In genomic region chr2:223166975-223167650, GRCh38 we compare ENCODE assay signal across 14 cellular contexts.
"Had no signal": no experiment of that assay in that cellular context is flagged by ENCODE, and none has a peak within 500 bp of the region (broad histone marks: within the 10 kb centered on the region; RNA-seq: fewer than 3 reads in every experiment).

No MANE protein-coding gene starts in this region.

- DNase-seq: activated CD4-positive, alpha-beta T cell treated with anti-CD3 and anti-CD28 coated beads, Interleukin-2, amount 50 U/mL, for 48 hours; activated gamma-delta T cell; adrenal gland; effector CD4-positive, alpha-beta T cell; heart right ventricle; immature natural killer cell; left ventricle myocardium superior; mucosa of descending colon; naive B cell; retina; spleen; stimulated activated naive B cell treated with anti-CD40 and anti-IgM and Interleukin-4, amounts not matched to agents 10 μg/mL and 1 μg/mL and 100 μg/mL, for 72 hours; upper lobe of right lung had no signal

- H3K4me3 ChIP-seq: adrenal gland, esophagus muscularis mucosa, heart right ventricle, mucosa of descending colon, spleen, upper lobe of right lung had no signal

- H3K36me3 ChIP-seq: adrenal gland, esophagus muscularis mucosa, heart right ventricle, spleen, upper lobe of right lung had no signal

- H3K9me3 ChIP-seq: adrenal gland, esophagus muscularis mucosa, mucosa of descending colon, upper lobe of right lung had no signal

- H3K4me1 ChIP-seq: adrenal gland, esophagus muscularis mucosa, heart right ventricle, spleen, upper lobe of right lung had no signal

- H3K27me3 ChIP-seq: adrenal gland, esophagus muscularis mucosa, heart right ventricle, spleen, upper lobe of right lung had no signal

- ATAC-seq: heart right ventricle; left ventricle myocardium superior; mucosa of descending colon; stimulated activated naive B cell treated with anti-CD40 and anti-IgM and Interleukin-4, amounts not matched to agents 10 μg/mL and 1 μg/mL and 100 μg/mL, for 72 hours; upper lobe of right lung had no signal

- H3K27ac ChIP-seq: adrenal gland, esophagus muscularis mucosa, heart right ventricle, spleen, upper lobe of right lung had no signal
